1 cellular context compared by ENCODE assay signal in genomic region chr21:32314806-32315205, GRCh38.
TF ChIP-seq lines count a peak whose summit lies in the region.

No MANE protein-coding gene starts in this region.

TF ChIP-seq in HepG2, 621 proteins besides CTCF, POLR2A, EP300 and RAD21 (continued from another document):
- no peak for TF ChIP-seq DBP (CRISPR knock-in tag; IDR thresholded peaks at IDR 0.05; ENCODE audit: not compliant biosample characterization)
- TF ChIP-seq ZNF687 (CRISPR knock-in tag; IDR thresholded peaks at IDR 0.05), result peak; percentile 39; the same call in 1 of the 2 replicates
- no peak for TF ChIP-seq ZIK1 (CRISPR knock-in tag; IDR thresholded peaks at IDR 0.05; ENCODE audit: borderline replicate concordance, low read depth)
- no peak for TF ChIP-seq DMTF1 (CRISPR knock-in tag; IDR thresholded peaks at IDR 0.05)
- TF ChIP-seq ZNF605 (CRISPR knock-in tag; IDR thresholded peaks at IDR 0.05), result no peak
